ENCODE assay signal across 1 cellular context in the genomic region with DNA sequence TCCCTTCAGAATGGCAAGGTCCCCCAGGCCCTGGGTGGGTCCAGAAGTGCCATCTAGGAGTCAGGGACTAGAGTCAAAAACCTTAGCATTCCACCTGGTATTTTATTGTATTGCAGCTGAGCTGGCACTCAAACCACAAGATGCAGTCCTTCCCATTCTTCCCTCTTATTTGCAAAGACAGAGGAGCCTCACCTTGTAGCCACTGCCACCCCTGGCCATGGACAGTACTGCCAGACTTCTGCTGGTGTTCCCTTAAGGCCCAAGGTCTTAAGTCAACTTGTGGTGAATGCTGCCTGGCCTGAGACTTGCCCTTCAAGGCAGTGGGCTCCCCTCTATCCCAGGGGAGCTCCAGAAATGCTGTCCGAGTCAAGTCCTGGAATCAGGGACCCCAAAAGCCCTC.
TF ChIP-seq lines count a peak whose summit lies in the region.

No MANE protein-coding gene starts in this region.

TF ChIP-seq in H1, 55 proteins besides CTCF, POLR2A, EP300 and RAD21:
- TF ChIP-seq BRCA1 (IDR thresholded peaks at IDR 0.05; ENCODE audit: low read depth, low read length) (no peak), SIN3A (conservative IDR thresholded peaks at IDR 0.05 in 1 of 2, IDR thresholded peaks at IDR 0.05 in 1 of 2; ENCODE audit: low read depth in 1 of 2, low read length in 2 of 2) (no peak), GTF2F1 (IDR thresholded peaks at IDR 0.05; ENCODE audit: borderline replicate concordance, low read depth, low read length) (no peak), JUND (IDR thresholded peaks at IDR 0.05; ENCODE audit: low read length) (no peak), CEBPB (IDR thresholded peaks at IDR 0.05; ENCODE audit: low read depth, low read length) (no peak), KDM5A (IDR thresholded peaks at IDR 0.05; ENCODE audit: low read length) (no peak), POLR2AphosphoS5 (IDR thresholded peaks at IDR 0.05; ENCODE audit: low read depth, low read length) (no peak), RFX5 (IDR thresholded peaks at IDR 0.05; ENCODE audit: borderline replicate concordance, low read depth, low read length) (no peak), TCF12 (IDR thresholded peaks at IDR 0.05; ENCODE audit: low read depth, low read length) (no peak), CBX8 (IDR thresholded peaks at IDR 0.05; ENCODE audit: borderline replicate concordance, low read depth, low read length) (no peak), BACH1 (IDR thresholded peaks at IDR 0.05; ENCODE audit: low read length) (no peak), RNF2 (IDR thresholded peaks at IDR 0.05; ENCODE audit: borderline replicate concordance, low read depth, low read length, missing control alignments, poor library complexity, severe bottlenecking) (no peak), USF2 (IDR thresholded peaks at IDR 0.05; ENCODE audit: low read length) (no peak), NRF1 (IDR thresholded peaks at IDR 0.05; ENCODE audit: low read depth, low read length) (no peak), SP2 (IDR thresholded peaks at IDR 0.05; ENCODE audit: low read length) (no peak)
- TF ChIP-seq, protein P1, sequence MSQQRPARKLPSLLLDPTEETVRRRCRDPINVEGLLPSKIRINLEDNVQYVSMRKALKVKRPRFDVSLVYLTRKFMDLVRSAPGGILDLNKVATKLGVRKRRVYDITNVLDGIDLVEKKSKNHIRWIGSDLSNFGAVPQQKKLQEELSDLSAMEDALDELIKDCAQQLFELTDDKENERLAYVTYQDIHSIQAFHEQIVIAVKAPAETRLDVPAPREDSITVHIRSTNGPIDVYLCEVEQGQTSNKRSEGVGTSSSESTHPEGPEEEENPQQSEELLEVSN (IDR thresholded peaks at IDR 0.05) = no peak
- TF ChIP-seq, protein P2, sequence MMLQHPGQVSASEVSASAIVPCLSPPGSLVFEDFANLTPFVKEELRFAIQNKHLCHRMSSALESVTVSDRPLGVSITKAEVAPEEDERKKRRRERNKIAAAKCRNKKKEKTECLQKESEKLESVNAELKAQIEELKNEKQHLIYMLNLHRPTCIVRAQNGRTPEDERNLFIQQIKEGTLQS (IDR thresholded peaks at IDR 0.05; ENCODE audit: insufficient read depth, low read depth, low read length) = no peak
